24 cellular contexts compared by ENCODE assay signal in genomic region chr6:36431197-36431596, GRCh38. TPM values are rescaled to one million over a fixed set of nuclear protein-coding genes. Genes with fewer than 3 reads are reported as not detected.
"Had no signal": no experiment of that assay in that cellular context is flagged by ENCODE, and none has a peak within 500 bp of the region (broad histone marks: within the 10 kb centered on the region; RNA-seq: fewer than 3 reads in every experiment).

No MANE protein-coding gene starts in this region.

- H3K27me3 ChIP-seq: esophagus muscularis mucosa, neutrophil, sigmoid colon, stomach, transverse colon had no signal

- H3K9me3 ChIP-seq: esophagus muscularis mucosa, neutrophil, sigmoid colon, stomach, thoracic aorta, transverse colon had no signal

- H3K27ac ChIP-seq: epithelial cell of prostate, esophagus muscularis mucosa, neutrophil, skin epidermis, stomach, thoracic aorta, transverse colon had no signal

- H3K4me1 ChIP-seq: esophagus muscularis mucosa, stomach, transverse colon had no signal

- ATAC-seq: effector memory CD8-positive, alpha-beta T cell; naive thymus-derived CD4-positive, alpha-beta T cell had no signal

- DNase-seq: effector memory CD8-positive, alpha-beta T cell; foreskin fibroblast; head of caudate nucleus; hippocampal formation; kidney glomerular epithelial cell; naive thymus-derived CD4-positive, alpha-beta T cell; posterior cingulate gyrus; sigmoid colon; stimulated activated naive CD4-positive, alpha-beta T cell; stomach; substantia nigra; transverse colon had no signal

- H3K4me3 ChIP-seq: esophagus muscularis mucosa, sigmoid colon, skin epidermis, stomach, thoracic aorta, transverse colon had no signal

- FAIRE-seq: islet of Langerhans had no signal

- H3K36me3 ChIP-seq: esophagus muscularis mucosa, neutrophil, sigmoid colon, stomach, thoracic aorta, transverse colon had no signal

RNA-seq across cellular contexts. Expression of gene PXT1, which starts 11.5 kb away (rescaled TPM):
- total RNA-seq: esophagus muscularis mucosa, liver, mesenteric fat pad, osteocyte, sigmoid colon, stomach, thoracic aorta, urinary bladder had no signal
- polyA plus RNA-seq: liver; naive thymus-derived CD4-positive, alpha-beta T cell; sigmoid colon; stomach had no signal

RNA-seq across cellular contexts. Expression of gene ETV7, which starts 43.7 kb away (rescaled TPM):
- total RNA-seq: lung microvascular endothelial cell had no signal
- polyA plus RNA-seq: neural cell had no signal
